8 cellular contexts compared by ENCODE assay signal in the genomic region with DNA sequence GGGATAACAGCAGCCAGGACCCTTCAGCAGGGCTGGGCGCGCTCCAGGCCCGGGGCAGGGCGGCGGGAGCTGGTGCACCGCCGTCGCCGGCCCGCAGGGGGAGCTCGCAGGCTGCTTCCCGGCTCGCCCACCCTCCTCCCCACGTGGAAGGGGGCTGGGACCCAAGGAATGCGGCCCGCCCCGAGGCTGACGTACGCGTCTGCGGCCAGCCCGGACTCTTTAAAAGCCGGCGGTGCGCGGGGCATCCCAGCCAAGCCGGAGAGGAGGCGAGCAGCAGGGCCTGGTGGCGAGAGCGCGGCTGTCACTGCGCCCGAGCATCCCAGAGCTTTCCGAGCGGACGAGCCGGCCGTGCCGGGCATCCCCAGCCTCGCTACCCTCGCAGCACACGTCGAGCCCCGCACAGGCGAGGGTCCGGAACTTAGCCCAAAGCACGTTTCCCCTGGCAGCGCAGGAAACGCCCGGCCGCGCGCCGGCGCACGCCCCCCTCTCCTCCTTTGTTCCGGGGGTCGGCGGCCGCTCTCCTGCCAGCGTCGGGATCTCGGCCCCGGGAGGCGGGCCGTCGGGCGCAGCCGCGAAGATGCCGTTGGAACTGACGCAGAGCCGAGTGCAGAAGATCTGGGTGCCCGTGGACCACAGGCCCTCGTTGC. TPM values are rescaled to one million over a fixed set of nuclear protein-coding genes. Genes with fewer than 3 reads are reported as not detected.
A peak's percentile ranks its signal among the peaks of the same experiment; 100 is the strongest.
DNase-seq lines count a peak whose midpoint lies in the region; ATAC-seq and TF ChIP-seq lines count a peak whose summit lies in the region.

A gene (plus strand): TSS at position 249 of the 647 bp plus-strand sequence. CDS start 329 bp downstream, at position 578.

- peaks cover 42% of the 10 kb centered on the region for H3K4me1 ChIP-seq in SJSA1 (replicated peaks)
- peaks cover 0 to 75% (median 21%) of the 10 kb centered on the region in 3 donors for H3K4me1 ChIP-seq in gastroesophageal sphincter
- H3K4me1 ChIP-seq in neutrophil (ENCODE audit: control insufficient read depth in 1 of 2, insufficient read depth in 1 of 2, low read depth in 1 of 2, low read length in 1 of 2) = peaks cover 65 to 80% of the 10 kb centered on the region in 2 experiments

- WGBS in gastroesophageal sphincter (ENCODE audit: low coverage in 1 of 2), 2 donors = 2% methylated on average over 17 of the region's 75 CpGs; no CpG with 5 or more reads in 1 of the 2 donors

- peak within 1 kb of the TSS; percentile 71 for H3K4me3 ChIP-seq in SJSA1
- H3K4me3 ChIP-seq in gastroesophageal sphincter = peak within 1 kb of the TSS; percentile 54 to 84
- H3K4me3 ChIP-seq in neutrophil (ENCODE audit: low read depth in 1 of 2, low read length in 1 of 2) = peak within 1 kb of the TSS; percentile 95 to 100

- ATAC-seq in GM21515 (IDR thresholded peaks at IDR 0.05; ENCODE audit: unreplicated experiment) (peak; percentile 70), gastroesophageal sphincter (peak; percentile 95)

- H3K9me3 ChIP-seq in SJSA1 (replicated peaks) = peaks cover 7% of the 10 kb centered on the region; the same call in 1 of the 2 replicates
- no peaks in the 10 kb centered on the region for H3K9me3 ChIP-seq in gastroesophageal sphincter
- no peaks in the 10 kb centered on the region for H3K9me3 ChIP-seq in neutrophil

- H3K27ac ChIP-seq in SJSA1 (peak within 1 kb of the TSS; percentile 73), gastroesophageal sphincter (peak within 1 kb of the TSS; percentile 91 to 100 (median 96)), neutrophil (peak within 1 kb of the TSS; percentile 95), substantia nigra (ENCODE audit: low read depth, low read length, poor library complexity, severe bottlenecking) (peak within 1 kb of the TSS; percentile 91)

- peak; percentile 1 for TF ChIP-seq EP300 in gastroesophageal sphincter (IDR thresholded peaks at IDR 0.05)

- peaks cover 12% of the 10 kb centered on the region for H3K36me3 ChIP-seq in SJSA1
- H3K36me3 ChIP-seq in gastroesophageal sphincter = no peaks in the 10 kb centered on the region
- no peaks in the 10 kb centered on the region for H3K36me3 ChIP-seq in neutrophil

- peak; percentile 99 for TF ChIP-seq POLR2A in gastroesophageal sphincter (IDR thresholded peaks at IDR 0.05)

- H3K27me3 ChIP-seq in SJSA1 (replicated peaks) = no peaks in the 10 kb centered on the region
- H3K27me3 ChIP-seq in gastroesophageal sphincter = no peaks in the 10 kb centered on the region
- H3K27me3 ChIP-seq in neutrophil = no peaks in the 10 kb centered on the region

- TF ChIP-seq CTCF in gastroesophageal sphincter (IDR thresholded peaks at IDR 0.05) = peak; percentile 98 to 99 (median 99)
- peak; percentile 99 for TF ChIP-seq CTCF in neutrophil (IDR thresholded peaks at IDR 0.05)

- peak; percentile 95 for DNase-seq in Daoy (ENCODE audit: low read depth)
- DNase-seq in HuH-7.5 (ENCODE audit: low spot score) = peak; percentile 96
- DNase-seq in SJSA1 (ENCODE audit: low read depth in 1 of 2, low spot score in 2 of 2) = peak; percentile 96
- peak; percentile 93 for DNase-seq in activated naive CD4-positive, alpha-beta T cell treated with Interleukin-2 at 50 U/mL for 16 hours
- peak; percentile 76 to 99 (median 95) for DNase-seq in substantia nigra (lab: John Stamatoyannopoulos, UW)

RNA-seq across cellular contexts. Expression of the gene that starts here (rescaled TPM):
- 9.4 and 13.3 TPM in 2 replicates for total RNA-seq in Daoy (2014; rRNA removed; shearing (Covaris generic))
- total RNA-seq in SJSA1 (2014; rRNA removed; shearing (Covaris generic)) = 15.6 and 21.8 TPM in 2 replicates
- total RNA-seq in gastroesophageal sphincter = 10 to 100 TPM; 29.6 to 78.3 (median 38.4) TPM

Comparison
In these comparisons a context has a peak if more than half of its experiments do, and no peak if none do; other contexts are left out.
1. Peak in every context shown above with its lines: DNase-seq, ATAC-seq, H3K4me3 ChIP-seq and H3K27ac ChIP-seq.